ENCODE assay signal across 27 cellular contexts in the genomic region with DNA sequence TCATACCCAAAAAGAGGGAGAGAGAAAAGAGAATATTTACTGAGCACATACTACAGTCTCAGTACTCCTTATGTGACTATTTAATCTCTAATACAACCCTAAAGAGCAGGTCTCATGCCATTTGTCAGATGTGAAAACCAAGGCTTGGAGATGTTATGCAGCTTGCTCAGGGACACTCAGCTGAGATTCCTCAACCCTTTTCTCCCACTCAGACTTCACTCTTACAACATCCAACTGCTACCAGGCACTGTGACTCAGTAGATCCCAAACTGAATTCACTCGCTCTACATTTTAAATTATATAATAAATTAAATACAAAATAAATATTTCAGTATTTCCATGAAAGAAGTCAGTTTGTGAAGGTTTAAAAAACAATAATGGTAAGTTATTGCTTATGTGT. TPM values are rescaled to one million over a fixed set of nuclear protein-coding genes. Genes with fewer than 3 reads are reported as not detected.
DNase-seq lines count a peak whose midpoint lies in the region; ATAC-seq, FAIRE-seq and TF ChIP-seq lines count a peak whose summit lies in the region.
"Had no signal": no experiment of that assay in that cellular context is flagged by ENCODE, and none has a peak within 500 bp of the region (broad histone marks: within the 10 kb centered on the region; RNA-seq: fewer than 3 reads in every experiment).

No MANE protein-coding gene starts in this region.

- H3K9ac ChIP-seq in smooth muscle cell (ENCODE audit: low read depth) = peak overlapping the region; percentile 93

- CTCF ChIA-PET in activated CD4-positive, alpha-beta memory T cell treated with anti-CD3 and anti-CD28 coated beads for 36 hours (lab: Charles Lee) = interaction anchor here (2.4 kb wide), 1 partner anchor 122 kb away, joined by 8 read pairs; no protein-coding TSS in a partner anchor
- CTCF ChIA-PET in activated CD4-positive, alpha-beta memory T cell treated with anti-CD3 and anti-CD28 coated beads, Interleukin-2, amount 10 ng/mL, durations not matched to agents 7 days and 5 days (lab: Charles Lee) = no interaction called here

- TF ChIP-seq CTCF in chondrocyte (IDR thresholded peaks at IDR 0.05) = no peak
- TF ChIP-seq CTCF in smooth muscle cell (IDR thresholded peaks at IDR 0.05; ENCODE audit: borderline replicate concordance, insufficient read depth, poor library complexity, severe bottlenecking) = no peak
- no peak for TF ChIP-seq CTCF in mucosa of descending colon (IDR thresholded peaks at IDR 0.05)
- no peak for TF ChIP-seq CTCF in esophagus squamous epithelium (IDR thresholded peaks at IDR 0.05)

- no peak for ATAC-seq in mucosa of descending colon
- ATAC-seq: K562; SK-N-SH treated with all-trans-retinoic acid at 6 μM for 48 hours; stimulated activated naive CD8-positive, alpha-beta T cell treated with anti-CD3 and anti-CD28 coated beads, Interleukin-15, Interleukin-2, amounts not matched to agents 100 U/mL and 50 U/mL, for 24 hours had no signal

- H3K36me3 ChIP-seq in smooth muscle cell (ENCODE audit: low read depth) = no peaks in the 10 kb centered on the region
- no peaks in the 10 kb centered on the region for H3K36me3 ChIP-seq in mucosa of descending colon (ENCODE audit: low read depth)
- no peaks in the 10 kb centered on the region for H3K36me3 ChIP-seq in esophagus squamous epithelium
- H3K36me3 ChIP-seq: adrenal gland, right atrium auricular region, thoracic aorta, uterus had no signal

- no peaks in the 10 kb centered on the region for H3K27me3 ChIP-seq in smooth muscle cell (ENCODE audit: low read depth)
- H3K27me3 ChIP-seq in esophagus squamous epithelium = no peaks in the 10 kb centered on the region
- H3K27me3 ChIP-seq: adrenal gland, MG63, right atrium auricular region, uterus had no signal

- no peak overlapping the region for H2AFZ ChIP-seq in smooth muscle cell (ENCODE audit: low read depth)

- H3K27me3 Mint-ChIP-seq in activated CD4-positive, alpha-beta memory T cell treated with anti-CD3 and anti-CD28 coated beads for 36 hours = no peaks in the 10 kb centered on the region
- H3K27me3 Mint-ChIP-seq in activated CD4-positive, alpha-beta memory T cell treated with anti-CD3 and anti-CD28 coated beads, Interleukin-2, amount 10 ng/mL, durations not matched to agents 7 days and 5 days = peaks cover 2% of the 10 kb centered on the region
- H3K27me3 Mint-ChIP-seq in chondrocyte (ENCODE audit: low read depth) = no peaks in the 10 kb centered on the region

- H3K79me2 ChIP-seq in smooth muscle cell (ENCODE audit: low read depth) = peaks cover 80% of the 10 kb centered on the region

- POLR2A ChIA-PET in activated CD4-positive, alpha-beta memory T cell treated with anti-CD3 and anti-CD28 coated beads for 36 hours (lab: Charles Lee) = no interaction called here
- POLR2A ChIA-PET in activated CD4-positive, alpha-beta memory T cell treated with anti-CD3 and anti-CD28 coated beads, Interleukin-2, amount 10 ng/mL, durations not matched to agents 7 days and 5 days (lab: Charles Lee) = no interaction called here

- H3K4me3 ChIP-seq in smooth muscle cell (no peak overlapping the region), mucosa of descending colon (no peak overlapping the region), esophagus squamous epithelium (no peak overlapping the region)
- H3K4me3 ChIP-seq: adrenal gland, K562, MG63, right atrium auricular region, thoracic aorta, uterus had no signal

- FAIRE-seq in RCC 7860 (lab: Jason Lieb, UNC) = no peak
- FAIRE-seq: colon, K562 had no signal

- H3K27ac ChIP-seq in smooth muscle cell (ENCODE audit: low read depth) (peak overlapping the region; percentile 99), esophagus squamous epithelium (no peak overlapping the region)
- H3K27ac ChIP-seq: adrenal gland, right atrium auricular region, thoracic aorta, uterus had no signal

- peak overlapping the region; percentile 20 for H3K27ac Mint-ChIP-seq in activated CD4-positive, alpha-beta memory T cell treated with anti-CD3 and anti-CD28 coated beads for 36 hours
- no peak overlapping the region for H3K27ac Mint-ChIP-seq in activated CD4-positive, alpha-beta memory T cell treated with anti-CD3 and anti-CD28 coated beads, Interleukin-2, amount 10 ng/mL, durations not matched to agents 7 days and 5 days
- peak overlapping the region; percentile 65 for H3K27ac Mint-ChIP-seq in chondrocyte (ENCODE audit: unreplicated experiment)
- H3K27ac Mint-ChIP-seq: CD14-positive monocyte had no signal

- H3K9me3 ChIP-seq in smooth muscle cell (replicated peaks; ENCODE audit: low read depth) (peaks cover 4% of the 10 kb centered on the region), mucosa of descending colon (peaks cover 1% of the 10 kb centered on the region), esophagus squamous epithelium (peaks cover 0 to 5% (median 0%) of the 10 kb centered on the region in 3 donors)
- H3K9me3 ChIP-seq: adrenal gland, thoracic aorta, uterus had no signal

- no peak for DNase-seq in activated CD4-positive, alpha-beta memory T cell treated with anti-CD3 and anti-CD28 coated beads for 36 hours
- no peak for DNase-seq in activated CD4-positive, alpha-beta memory T cell treated with anti-CD3 and anti-CD28 coated beads, Interleukin-2, amount 10 ng/mL, durations not matched to agents 7 days and 5 days
- DNase-seq in RCC 7860 (ENCODE audit: low spot score) (peak; percentile 45), chondrocyte (ENCODE audit: low spot score) (no peak), smooth muscle cell (lab: John Stamatoyannopoulos, UW; ENCODE audit: unreplicated experiment) (no peak), NOMO-1 treated with dmso at 0.1 percent for 144 hours (lab: John Stamatoyannopoulos, UW; ENCODE audit: unreplicated experiment) (no peak), mucosa of descending colon (no peak), esophagus squamous epithelium (lab: John Stamatoyannopoulos, UW) (no peak)
- DNase-seq: 8988T; activated naive CD4-positive, alpha-beta T cell; activated T-cell treated with anti-CD3 and anti-CD28 coated beads, Interleukin-2, amount 50 U/mL, for 4 hours; adrenal gland; DND-41; effector CD4-positive, alpha-beta T cell; glutamatergic neuron; MG63; NCI-H1105 treated with DMSO at 0.1 percent for 48 hours; NCI-H1930; NCI-H524; stimulated activated naive CD8-positive, alpha-beta T cell treated with anti-CD3 and anti-CD28 coated beads, Interleukin-15, Interleukin-2, amounts not matched to agents 100 U/mL and 50 U/mL, for 24 hours; uterus had no signal

- no peak overlapping the region for H3K4me3 Mint-ChIP-seq in activated CD4-positive, alpha-beta memory T cell treated with anti-CD3 and anti-CD28 coated beads for 36 hours
- no peak overlapping the region for H3K4me3 Mint-ChIP-seq in activated CD4-positive, alpha-beta memory T cell treated with anti-CD3 and anti-CD28 coated beads, Interleukin-2, amount 10 ng/mL, durations not matched to agents 7 days and 5 days
- no peak overlapping the region for H3K4me3 Mint-ChIP-seq in chondrocyte (ENCODE audit: unreplicated experiment)
- H3K4me3 Mint-ChIP-seq: CD14-positive monocyte had no signal

- H3F3A ChIP-seq in smooth muscle cell (ENCODE audit: low read depth) = peaks cover 12% of the 10 kb centered on the region

- intact Hi-C loops in activated CD4-positive, alpha-beta memory T cell treated with anti-CD3 and anti-CD28 coated beads for 36 hours (cut with micrococcal nuclease) = loop anchor here (1.0 to 10.0 kb wide), 10 partner anchors 16 to 1248 kb away; a partner anchor contains a TSS
- intact Hi-C loops in mucosa of descending colon (cut with DNase I, micrococcal nuclease) (no loop called here), esophagus squamous epithelium (cut with DNase I) (no loop called here)

- peaks cover 70% of the 10 kb centered on the region for H3K4me1 Mint-ChIP-seq in activated CD4-positive, alpha-beta memory T cell treated with anti-CD3 and anti-CD28 coated beads for 36 hours (ENCODE audit: low read depth)
- H3K4me1 Mint-ChIP-seq in activated CD4-positive, alpha-beta memory T cell treated with anti-CD3 and anti-CD28 coated beads, Interleukin-2, amount 10 ng/mL, durations not matched to agents 7 days and 5 days = peaks cover 53% of the 10 kb centered on the region
- H3K4me1 Mint-ChIP-seq in chondrocyte (ENCODE audit: low read depth) = peaks cover 44% of the 10 kb centered on the region
- H3K4me1 Mint-ChIP-seq: CD14-positive monocyte had no signal

- H3K4me1 ChIP-seq in smooth muscle cell (ENCODE audit: low read depth) (peaks cover 31% of the 10 kb centered on the region), mucosa of descending colon (ENCODE audit: low read depth) (no peaks in the 10 kb centered on the region), esophagus squamous epithelium (peaks cover 0 to 17% (median 2%) of the 10 kb centered on the region in 3 donors)
- H3K4me1 ChIP-seq: adrenal gland, right atrium auricular region, uterus had no signal

- no peaks in the 10 kb centered on the region for H4K20me1 ChIP-seq in smooth muscle cell (ENCODE audit: low read depth)

- 68% methylated on average over 1 of the region's 1 CpG for WGBS in smooth muscle cell (ENCODE audit: low lambda C conversion rate)
- WGBS in esophagus squamous epithelium, 2 donors = 86 to 96% methylated on average over 1 of the region's 1 CpG

- no peak for TF ChIP-seq POLR2A in esophagus squamous epithelium (IDR thresholded peaks at IDR 0.05)

- H3K36me3 Mint-ChIP-seq in activated CD4-positive, alpha-beta memory T cell treated with anti-CD3 and anti-CD28 coated beads for 36 hours = peaks cover 10% of the 10 kb centered on the region
- peaks cover 22% of the 10 kb centered on the region for H3K36me3 Mint-ChIP-seq in activated CD4-positive, alpha-beta memory T cell treated with anti-CD3 and anti-CD28 coated beads, Interleukin-2, amount 10 ng/mL, durations not matched to agents 7 days and 5 days (ENCODE audit: low read depth)
- H3K36me3 Mint-ChIP-seq in chondrocyte (ENCODE audit: low read depth) = peaks cover 8% of the 10 kb centered on the region
- H3K36me3 Mint-ChIP-seq: CD14-positive monocyte had no signal

- peak overlapping the region; percentile 81 for H3K4me2 ChIP-seq in smooth muscle cell

- peaks cover under 1% of the 10 kb centered on the region for H3K9me3 Mint-ChIP-seq in activated CD4-positive, alpha-beta memory T cell treated with anti-CD3 and anti-CD28 coated beads for 36 hours
- peaks cover 7% of the 10 kb centered on the region for H3K9me3 Mint-ChIP-seq in activated CD4-positive, alpha-beta memory T cell treated with anti-CD3 and anti-CD28 coated beads, Interleukin-2, amount 10 ng/mL, durations not matched to agents 7 days and 5 days
- H3K9me3 Mint-ChIP-seq in chondrocyte (ENCODE audit: low read depth) = peaks cover 20% of the 10 kb centered on the region

RNA-seq across cellular contexts. Expression of a gene that starts 53.7 kb away (rescaled TPM):
- total RNA-seq in activated CD4-positive, alpha-beta memory T cell treated with anti-CD3 and anti-CD28 coated beads for 36 hours = 10 to 100 TPM; 19.2 to 20.4 TPM
- 10 to 100 TPM; 21.8 to 22.6 TPM for total RNA-seq in activated CD4-positive, alpha-beta memory T cell treated with anti-CD3 and anti-CD28 coated beads, Interleukin-2, amount 10 ng/mL, durations not matched to agents 7 days and 5 days
- 52.2 to 57.7 TPM (median 55.5 TPM) in 3 replicates for total RNA-seq in chondrocyte
- 28.3 and 36.9 TPM in 2 replicates for total RNA-seq in smooth muscle cell
- 33.7 and 35.8 TPM in 2 replicates for polyA plus RNA-seq in smooth muscle cell
- 10 to 100 TPM in 1 of 3 donors, 1 to 10 TPM in 2; 3.9 to 11.8 (median 4.9) TPM for total RNA-seq in mucosa of descending colon
- 10 to 100 TPM; 10.9 to 19.0 (median 13.9) TPM for total RNA-seq in esophagus squamous epithelium
